In the genomic region with DNA sequence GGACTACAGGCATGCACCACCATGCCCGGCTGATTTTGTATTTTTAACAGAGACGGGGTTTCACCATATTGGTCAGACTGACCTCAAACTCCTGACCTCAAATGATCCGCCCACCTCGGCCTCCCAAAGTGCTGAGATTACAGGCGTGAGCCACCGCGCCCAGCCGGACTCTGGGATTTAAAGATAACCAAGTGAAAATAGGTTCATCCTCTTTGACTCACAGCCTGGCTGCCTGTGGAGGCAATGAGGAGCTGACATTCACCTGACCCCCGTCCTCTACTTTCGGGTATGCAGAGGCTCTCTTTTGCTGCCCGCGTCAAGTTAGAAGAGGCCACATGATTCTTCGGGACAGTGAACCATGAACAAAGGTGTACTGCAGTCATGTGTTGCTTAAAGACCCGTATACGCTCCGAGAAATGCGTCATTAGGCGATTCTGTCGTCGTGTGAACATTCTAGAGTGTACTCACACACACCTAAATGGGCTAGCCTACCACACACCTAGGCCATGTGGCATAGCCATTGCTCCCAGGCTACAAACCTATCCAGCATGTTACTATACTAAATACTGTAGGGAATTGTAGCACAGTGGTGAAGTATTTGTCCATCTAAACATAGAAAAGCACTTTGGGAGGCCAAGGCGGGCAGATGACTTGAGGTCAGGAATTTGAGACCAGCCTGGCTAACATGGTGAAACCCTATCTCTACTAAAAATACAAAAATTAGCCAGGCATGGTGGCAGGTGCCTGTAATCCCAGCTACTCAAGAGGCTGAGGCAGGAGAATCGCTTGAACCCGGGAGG, we compare ENCODE assay signal across 8 cellular contexts. TPM values are rescaled to one million over a fixed set of nuclear protein-coding genes. Genes with fewer than 3 reads are reported as not detected.
DNase-seq lines count a peak whose midpoint lies in the region; ATAC-seq, FAIRE-seq and TF ChIP-seq lines count a peak whose summit lies in the region.
"Not testable (repeated sequence)": the region's sequence is repeated elsewhere in the genome, so short reads cannot be mapped to it uniquely, and the experiment has no call there.

No MANE protein-coding gene starts in this region.

- H3K27me3 Mint-ChIP-seq in Caco-2 (ENCODE audit: insufficient read depth, unreplicated experiment); activated T-cell treated with anti-CD3 and anti-CD28 coated beads, Interleukin-2, amount 50 U/mL, for 4 hours (ENCODE audit: low read depth): not testable (repeated sequence)

- not testable (repeated sequence) for H3K36me3 ChIP-seq in Caco-2 (ENCODE audit: control insufficient read depth, insufficient read depth, low read length); Peyer's patch; K562 (ENCODE audit: control insufficient read depth, insufficient read depth, low read length); gastroesophageal sphincter; mesenchymal stem cell (ENCODE audit: control insufficient read depth in 1 of 2, insufficient read depth in 2 of 2, low read depth in 1 of 2, low read length in 2 of 2); tibial nerve

- TF ChIP-seq EP300 in K562 (IDR thresholded peaks at IDR 0.05; ENCODE audit: low read length); gastroesophageal sphincter (IDR thresholded peaks at IDR 0.05); tibial nerve (IDR thresholded peaks at IDR 0.05): not testable (repeated sequence)

- H3K36me3 Mint-ChIP-seq in Caco-2 (ENCODE audit: insufficient read depth, unreplicated experiment); activated T-cell treated with anti-CD3 and anti-CD28 coated beads, Interleukin-2, amount 50 U/mL, for 4 hours (ENCODE audit: insufficient read depth): not testable (repeated sequence)

- ATAC-seq in activated T-cell treated with anti-CD3 and anti-CD28 coated beads, Interleukin-2, amount 50 U/mL, for 4 hours; gastroesophageal sphincter: not testable (repeated sequence)
- ATAC-seq in K562: peak; percentile 71

- H3K27ac ChIP-seq in Peyer's patch (peak overlapping the region; percentile 47 to 83 (median 72)), gastroesophageal sphincter (peak overlapping the region in 3 of 4 donors; percentile 67 to 70 (median 70)), mesenchymal stem cell (ENCODE audit: low read length, poor library complexity, severe bottlenecking) (peak overlapping the region; percentile 63), tibial nerve (peak overlapping the region; percentile 66 to 92 (median 84))
- H3K27ac ChIP-seq in K562 (ENCODE audit: extremely low read depth, low read depth, low read length): not testable (repeated sequence)

- not testable (repeated sequence) for H3K9me3 ChIP-seq in Caco-2; Peyer's patch; K562 (replicated peaks; ENCODE audit: control insufficient read depth, insufficient read depth, low read depth, low read length); gastroesophageal sphincter; mesenchymal stem cell (ENCODE audit: control insufficient read depth, low read length); tibial nerve

- H3K4ac ChIP-seq in mesenchymal stem cell (ENCODE audit: low read depth in 1 of 2, low read length in 2 of 2): peak overlapping the region; percentile 0 to 57

- not testable (repeated sequence) for H3K9ac ChIP-seq in K562 (ENCODE audit: insufficient read depth in 1 of 2, low read depth in 2 of 2, low read length in 2 of 2)
- H3K9ac ChIP-seq in mesenchymal stem cell (ENCODE audit: low read length): peak overlapping the region; percentile 81

- H3K4me1 Mint-ChIP-seq in Caco-2 (ENCODE audit: low read depth, unreplicated experiment): peaks cover 23% of the 10 kb centered on the region
- peaks cover 48% of the 10 kb centered on the region for H3K4me1 Mint-ChIP-seq in activated T-cell treated with anti-CD3 and anti-CD28 coated beads, Interleukin-2, amount 50 U/mL, for 4 hours (ENCODE audit: low read depth)

- DNase-seq in Caco-2; activated T-cell treated with anti-CD3 and anti-CD28 coated beads, Interleukin-2, amount 50 U/mL, for 4 hours; mesenchymal stem cell; tibial nerve (ENCODE audit: low spot score in 2 of 2): not testable (repeated sequence)
- DNase-seq in Peyer's patch: peak in 2 of 3 donors; percentile 37 to 49
- peak in 1 of 4 experiments; percentile 72 for DNase-seq in K562 (ENCODE audit: extremely low read depth in 1 of 4, low spot score in 3 of 4)
- DNase-seq in renal cortical epithelial cell (ENCODE audit: low read depth): peak; percentile 51

- FAIRE-seq in K562 (lab: Jason Lieb, UNC): not testable (repeated sequence)

- H2BK120ac ChIP-seq in mesenchymal stem cell (ENCODE audit: low read depth, low read length): peak overlapping the region; percentile 66

- not testable (repeated sequence) for H3K23ac ChIP-seq in mesenchymal stem cell (ENCODE audit: low read length in 2 of 2)

- in situ Hi-C loops in K562 (cut with MboI): not testable (repeated sequence)

- H3K9me1 ChIP-seq in K562 (ENCODE audit: control insufficient read depth, insufficient read depth, low read length): not testable (repeated sequence)

- not testable (repeated sequence) for H3K4me2 ChIP-seq in K562 (ENCODE audit: insufficient read depth, low read length); mesenchymal stem cell (ENCODE audit: low read length, poor library complexity, severe bottlenecking)

- H2AK5ac ChIP-seq in mesenchymal stem cell (ENCODE audit: low read length, severe bottlenecking): peak overlapping the region; percentile 23

- not testable (repeated sequence) for H3K79me1 ChIP-seq in mesenchymal stem cell (replicated peaks; ENCODE audit: low read length, poor library complexity, severe bottlenecking)

- not testable (repeated sequence) for H3K4me3 ChIP-seq in Caco-2 (ENCODE audit: low read depth, low read length); Peyer's patch; K562; gastroesophageal sphincter; mesenchymal stem cell (ENCODE audit: insufficient read depth in 1 of 2, low read depth in 1 of 2, low read length in 2 of 2); tibial nerve

- H3K79me2 ChIP-seq in K562 (ENCODE audit: control insufficient read depth, insufficient read depth, low read length): not testable (repeated sequence)

- not testable (repeated sequence) for H3K4me3 Mint-ChIP-seq in Caco-2 (ENCODE audit: unreplicated experiment)
- peak overlapping the region; percentile 50 for H3K4me3 Mint-ChIP-seq in activated T-cell treated with anti-CD3 and anti-CD28 coated beads, Interleukin-2, amount 50 U/mL, for 4 hours

- H3K4me1 ChIP-seq in Caco-2: peaks cover 35% of the 10 kb centered on the region
- H3K4me1 ChIP-seq in Peyer's patch: peaks cover 10 to 34% (median 16%) of the 10 kb centered on the region in 4 donors
- H3K4me1 ChIP-seq in K562 (replicated peaks in 1 of 2; ENCODE audit: control insufficient read depth in 2 of 2, insufficient read depth in 2 of 2, low read length in 2 of 2): not testable (repeated sequence)
- peaks cover 0 to 20% (median 5%) of the 10 kb centered on the region in 3 donors for H3K4me1 ChIP-seq in gastroesophageal sphincter
- peaks cover 17% of the 10 kb centered on the region for H3K4me1 ChIP-seq in mesenchymal stem cell (ENCODE audit: control insufficient read depth, insufficient read depth, low read depth, low read length)
- peaks cover 0 to 31% (median 23%) of the 10 kb centered on the region in 4 donors for H3K4me1 ChIP-seq in tibial nerve

- peak overlapping the region; percentile 23 for H4K91ac ChIP-seq in mesenchymal stem cell (ENCODE audit: low read length)

- peak overlapping the region; percentile 14 for H3K27ac Mint-ChIP-seq in Caco-2 (ENCODE audit: unreplicated experiment)

- H3K18ac ChIP-seq in mesenchymal stem cell (ENCODE audit: low read depth in 1 of 2, low read length in 2 of 2): peak overlapping the region in 1 of 2 experiments; percentile 3

- not testable (repeated sequence) for H2BK15ac ChIP-seq in mesenchymal stem cell (ENCODE audit: low read depth, poor library complexity, severe bottlenecking)

- POLR2A ChIA-PET in Caco-2 (lab: Charles Lee): interaction anchor here (0.6 kb wide), 1 partner anchor 89 kb away, joined by 3 read pairs; no protein-coding TSS in a partner anchor
- POLR2A ChIA-PET in K562 (lab: Yijun Ruan, JAX): interaction anchor here (0.9 to 17.8 kb wide), 4 partner anchors 9 to 18 kb away, joined by 3 to 227 read pairs (median 4); partner anchors contain the start of gene RNF157

- H4K20me1 ChIP-seq in K562 (replicated peaks; ENCODE audit: control insufficient read depth, insufficient read depth, low read length): not testable (repeated sequence)

- BruUV-seq in Caco-2 (replicated peaks; lab: Mats Ljungman, UMichigan); K562 (replicated peaks; lab: Mats Ljungman, UMichigan): not testable (repeated sequence)

- not testable (repeated sequence) for TF ChIP-seq POLR2A in Peyer's patch (IDR thresholded peaks at IDR 0.05); K562 (conservative IDR thresholded peaks at IDR 0.05); gastroesophageal sphincter (IDR thresholded peaks at IDR 0.05); tibial nerve (IDR thresholded peaks at IDR 0.05)

- not testable (repeated sequence) for H3K9me3 Mint-ChIP-seq in Caco-2 (ENCODE audit: unreplicated experiment); activated T-cell treated with anti-CD3 and anti-CD28 coated beads, Interleukin-2, amount 50 U/mL, for 4 hours

- peak overlapping the region; percentile 89 to 93 for H2BK12ac ChIP-seq in mesenchymal stem cell (ENCODE audit: low read length in 2 of 2)

- peak overlapping the region; percentile 86 for H4K8ac ChIP-seq in mesenchymal stem cell (ENCODE audit: low read length)

- not testable (repeated sequence) for H2BK5ac ChIP-seq in mesenchymal stem cell (ENCODE audit: low read depth, low read length, poor library complexity, severe bottlenecking)

- WGBS in K562 (ENCODE audit: insufficient coverage, low coverage, missing lambda C conversion rate): 42% methylated on average over 22 of the region's 23 CpGs
- 83 to 93% methylated on average over 15 to 20 of the region's 23 CpGs for WGBS in gastroesophageal sphincter (ENCODE audit: low coverage in 1 of 2), 2 donors
- WGBS in mesenchymal stem cell: 92% methylated on average over 21 of the region's 23 CpGs
- 82 to 89% methylated on average over 23 of the region's 23 CpGs for WGBS in tibial nerve, 2 donors

- intact Hi-C loops in Caco-2 (cut with micrococcal nuclease; ENCODE audit: unreplicated experiment); K562 (cut with micrococcal nuclease): not testable (repeated sequence)

- not testable (repeated sequence) for H2AFZ ChIP-seq in K562 (ENCODE audit: low read depth, low read length); mesenchymal stem cell (ENCODE audit: low read depth, low read length)

- CTCF ChIA-PET in Caco-2 (lab: Charles Lee); K562 (lab: Yijun Ruan, JAX; ENCODE audit: low intra/inter-chr PET ratio): not testable (repeated sequence)

- TF ChIP-seq CTCF in Caco-2 (IDR thresholded peaks at IDR 0.05; ENCODE audit: insufficient read depth in 1 of 2, low read depth in 1 of 2, low read length in 1 of 2, severe bottlenecking in 1 of 2, unreplicated experiment in 1 of 2); Peyer's patch (IDR thresholded peaks at IDR 0.05); K562 (IDR thresholded peaks at IDR 0.05 in 2 of 3, conservative IDR thresholded peaks at IDR 0.05 in 1 of 3; ENCODE audit: insufficient read depth in 2 of 3, low read depth in 1 of 3, low read length in 3 of 3); gastroesophageal sphincter (IDR thresholded peaks at IDR 0.05); tibial nerve (IDR thresholded peaks at IDR 0.05): not testable (repeated sequence)

- not testable (repeated sequence) for TF ChIP-seq RAD21 in K562 (CRISPR knock-in tag; conservative IDR thresholded peaks at IDR 0.05 in 1 of 2, IDR thresholded peaks at IDR 0.05 in 1 of 2)

- H3K27me3 ChIP-seq in Caco-2 (replicated peaks; ENCODE audit: control insufficient read depth, insufficient read depth, low read length); Peyer's patch; K562 (ENCODE audit: control insufficient read depth in 2 of 2, insufficient read depth in 2 of 2, low read length in 2 of 2); mesenchymal stem cell (ENCODE audit: control insufficient read depth in 1 of 2, insufficient read depth in 1 of 2, low read length in 2 of 2); tibial nerve: not testable (repeated sequence)
- H3K27me3 ChIP-seq in gastroesophageal sphincter: peaks cover 68% of the 10 kb centered on the region

- not testable (repeated sequence) for H3K14ac ChIP-seq in mesenchymal stem cell (ENCODE audit: low read length in 2 of 2)

RNA-seq across cellular contexts. Expression of gene UBALD2, which starts 12.0 kb away (rescaled TPM):
- total RNA-seq in Caco-2 (2022) (50.0 and 51.6 TPM in 2 replicates), Peyer's patch (10 to 100 TPM; 14.0 to 74.1 (median 50.4) TPM), K562 (2014; rRNA removed) (43.1 and 52.7 TPM in 2 replicates), K562 (2014; rRNA removed; fragmentation: Illumina TruSeq; extraction: Trizol) (5.8 and 7.6 TPM in 2 replicates), K562 (2015; rRNA removed; fragmentation: Illumina TruSeq; extraction: Trizol) (21.9 and 25.3 TPM in 2 replicates), K562 (2021) (85.3 and 94.1 TPM in 2 replicates), gastroesophageal sphincter (1 to 10 TPM; 6.1 to 8.8 (median 8.4) TPM), renal cortical epithelial cell (2.9 and 3.3 TPM in 2 replicates), tibial nerve (10 to 100 TPM; 12.7 to 26.9 (median 20.4) TPM)
- total RNA-seq in activated T-cell treated with anti-CD3 and anti-CD28 coated beads, Interleukin-2, amount 50 U/mL, for 4 hours: 100 to 1,000 TPM; 162 to 196 (median 186) TPM
- 10.6 and 25.5 TPM in 2 replicates for total RNA-seq in K562 (2011; cell fraction: chromatin; rRNA removed; ENCODE audit: low replicate concordance)
- 27.3 and 33.0 TPM in 2 replicates for total RNA-seq in K562 (2011; cell fraction: nucleolus; rRNA removed)
- 22.7 and 24.3 TPM in 2 replicates for total RNA-seq in K562 (2011; cell fraction: nucleoplasm; rRNA removed)
- polyA plus RNA-seq in K562 (2011; rRNA removed) (46.6 and 79.6 TPM in 2 replicates), K562 (2014; fragmentation: Illumina TruSeq; extraction: Trizol) (17.4 and 39.3 TPM in 2 replicates), K562 (2014; fragmentation: Nextera tagmentation; extraction: Ambion mirVana) (1 to 10 TPM; 2.3 to 3.9 TPM), K562 (2014; rRNA removed) (40.6 and 46.5 TPM in 2 replicates)
- 34.5 and 74.0 TPM in 2 replicates for polyA plus RNA-seq in K562 (2011; cell fraction: cytosol; rRNA removed)
- 55.6 and 56.6 TPM in 2 replicates for polyA plus RNA-seq in K562 (2011; cell fraction: nucleus; rRNA removed)
- polyA plus RNA-seq in K562 (2012): 62.8 and 75.4 TPM in 2 replicates
- 8.0 and 8.5 TPM in 2 replicates for polyA minus RNA-seq in K562 (2011; rRNA and poly(A)+ RNA removed)
- 32.8 and 59.0 TPM in 2 replicates for polyA minus RNA-seq in K562 (2011; cell fraction: cytosol; rRNA and poly(A)+ RNA removed)
- 8.1 and 9.6 TPM in 2 replicates for polyA minus RNA-seq in K562 (2011; cell fraction: nucleus; rRNA and poly(A)+ RNA removed)
- 74.6 TPM for polyA plus RNA-seq in mesenchymal stem cell (2013, experiment 1 of 2)
- polyA plus RNA-seq in mesenchymal stem cell (2013, experiment 2 of 2): 80.5 TPM

RNA-seq across cellular contexts. Expression of gene RNF157, which starts 12.9 kb away (rescaled TPM):
- total RNA-seq in Caco-2 (2022) (25.9 and 29.3 TPM in 2 replicates), Peyer's patch (100 to 1,000 TPM in 2 of 4 donors, 10 to 100 TPM in 2; 73.4 to 115 (median 106) TPM), K562 (2014; rRNA removed) (12.7 and 21.6 TPM in 2 replicates), K562 (2014; rRNA removed; fragmentation: Illumina TruSeq; extraction: Trizol) (16.3 and 17.9 TPM in 2 replicates), K562 (2015; rRNA removed; fragmentation: Illumina TruSeq; extraction: Trizol) (28.2 and 28.7 TPM in 2 replicates), K562 (2021) (28.6 and 29.0 TPM in 2 replicates), gastroesophageal sphincter (1 to 10 TPM; 2.5 to 8.1 (median 3.3) TPM), renal cortical epithelial cell (2.1 and 3.6 TPM in 2 replicates), tibial nerve (10 to 100 TPM; 11.1 to 18.9 (median 15.2) TPM)
- total RNA-seq in activated T-cell treated with anti-CD3 and anti-CD28 coated beads, Interleukin-2, amount 50 U/mL, for 4 hours: 10 to 100 TPM; 13.3 to 16.7 (median 14.9) TPM
- total RNA-seq in K562 (2011; cell fraction: chromatin; rRNA removed; ENCODE audit: low replicate concordance): 105 and 114 TPM in 2 replicates
- total RNA-seq in K562 (2011; cell fraction: nucleolus; rRNA removed): 43.7 and 60.5 TPM in 2 replicates
- total RNA-seq in K562 (2011; cell fraction: nucleoplasm; rRNA removed): 85.8 and 127 TPM in 2 replicates
- polyA plus RNA-seq in K562 (2011; rRNA removed) (30.5 and 37.8 TPM in 2 replicates), K562 (2014; fragmentation: Illumina TruSeq; extraction: Trizol) (29.0 and 31.7 TPM in 2 replicates), K562 (2014; fragmentation: Nextera tagmentation; extraction: Ambion mirVana) (10 to 100 TPM in 1 of 2 experiments, 1 to 10 TPM in 1; 8.1 to 12.7 TPM), K562 (2014; rRNA removed) (20.8 and 26.3 TPM in 2 replicates)
- polyA plus RNA-seq in K562 (2011; cell fraction: cytosol; rRNA removed): 29.5 and 33.1 TPM in 2 replicates
- polyA plus RNA-seq in K562 (2011; cell fraction: nucleus; rRNA removed): 28.4 and 36.3 TPM in 2 replicates
- 21.3 and 53.9 TPM in 2 replicates for polyA plus RNA-seq in K562 (2012)
- polyA minus RNA-seq in K562 (2011; rRNA and poly(A)+ RNA removed): 40.3 and 41.8 TPM in 2 replicates
- polyA minus RNA-seq in K562 (2011; cell fraction: cytosol; rRNA and poly(A)+ RNA removed): 30.4 and 40.2 TPM in 2 replicates
- polyA minus RNA-seq in K562 (2011; cell fraction: nucleus; rRNA and poly(A)+ RNA removed): 13.2 and 28.3 TPM in 2 replicates
- polyA plus RNA-seq in mesenchymal stem cell (2013, experiment 1 of 2): 5.8 TPM
- 5.5 TPM for polyA plus RNA-seq in mesenchymal stem cell (2013, experiment 2 of 2)

RNA-seq across cellular contexts. Expression of gene QRICH2, which starts 54.9 kb away (rescaled TPM):
- total RNA-seq in Caco-2 (2022): 1.1 and 1.5 TPM in 2 replicates
- 10 to 100 TPM in 1 of 4 donors, 1 to 10 TPM in 3; 1.2 to 10.7 (median 3.1) TPM for total RNA-seq in Peyer's patch
- 1 to 10 TPM; 1.1 to 2.1 (median 1.2) TPM for total RNA-seq in activated T-cell treated with anti-CD3 and anti-CD28 coated beads, Interleukin-2, amount 50 U/mL, for 4 hours
- total RNA-seq in K562 (2011; cell fraction: chromatin; rRNA removed; ENCODE audit: low replicate concordance): 4.4 and 9.4 TPM in 2 replicates
- 3.3 and 4.1 TPM in 2 replicates for total RNA-seq in K562 (2011; cell fraction: nucleolus; rRNA removed)
- 2.4 TPM in 2 replicates for total RNA-seq in K562 (2011; cell fraction: nucleoplasm; rRNA removed)
- 1.3 and 1.5 TPM in 2 replicates for total RNA-seq in K562 (2014; rRNA removed)
- 0.89 and 1.1 TPM in 2 replicates for total RNA-seq in K562 (2014; rRNA removed; fragmentation: Illumina TruSeq; extraction: Trizol)
- total RNA-seq in K562 (2015; rRNA removed; fragmentation: Illumina TruSeq; extraction: Trizol): 1.6 and 2.0 TPM in 2 replicates
- 1.4 and 2.0 TPM in 2 replicates for total RNA-seq in K562 (2021)
- polyA plus RNA-seq in K562 (2011; rRNA removed): 0.46 and 1.3 TPM in 2 replicates
- polyA plus RNA-seq in K562 (2011; cell fraction: cytosol; rRNA removed): 0.82 and 1.0 TPM in 2 replicates
- 3.4 and 4.1 TPM in 2 replicates for polyA plus RNA-seq in K562 (2011; cell fraction: nucleus; rRNA removed)
- polyA plus RNA-seq in K562 (2012): 1.5 and 13.0 TPM in 2 replicates
- 0.40 and 0.61 TPM in 2 replicates for polyA plus RNA-seq in K562 (2014; fragmentation: Illumina TruSeq; extraction: Trizol)
- polyA plus RNA-seq in K562 (2014; fragmentation: Nextera tagmentation; extraction: Ambion mirVana): under 1 TPM; 0.03 to 0.07 TPM
- polyA plus RNA-seq in K562 (2014; rRNA removed): 0.81 and 1.2 TPM in 2 replicates
- 6.7 and 10.1 TPM in 2 replicates for polyA minus RNA-seq in K562 (2011; rRNA and poly(A)+ RNA removed)
- 1.8 and 2.2 TPM in 2 replicates for polyA minus RNA-seq in K562 (2011; cell fraction: cytosol; rRNA and poly(A)+ RNA removed)
- 1.1 and 2.2 TPM in 2 replicates for polyA minus RNA-seq in K562 (2011; cell fraction: nucleus; rRNA and poly(A)+ RNA removed)
- 1 to 10 TPM; 1.7 to 2.7 (median 2.0) TPM for total RNA-seq in gastroesophageal sphincter
- 0.57 TPM for polyA plus RNA-seq in mesenchymal stem cell (2013, experiment 1 of 2)
- 0.41 TPM for polyA plus RNA-seq in mesenchymal stem cell (2013, experiment 2 of 2)
- total RNA-seq in renal cortical epithelial cell: 1.4 and 2.8 TPM in 2 replicates
- total RNA-seq in tibial nerve: 1 to 10 TPM; 2.0 to 8.4 (median 5.2) TPM
